26 cellular contexts compared by ENCODE assay signal in the genomic region with DNA sequence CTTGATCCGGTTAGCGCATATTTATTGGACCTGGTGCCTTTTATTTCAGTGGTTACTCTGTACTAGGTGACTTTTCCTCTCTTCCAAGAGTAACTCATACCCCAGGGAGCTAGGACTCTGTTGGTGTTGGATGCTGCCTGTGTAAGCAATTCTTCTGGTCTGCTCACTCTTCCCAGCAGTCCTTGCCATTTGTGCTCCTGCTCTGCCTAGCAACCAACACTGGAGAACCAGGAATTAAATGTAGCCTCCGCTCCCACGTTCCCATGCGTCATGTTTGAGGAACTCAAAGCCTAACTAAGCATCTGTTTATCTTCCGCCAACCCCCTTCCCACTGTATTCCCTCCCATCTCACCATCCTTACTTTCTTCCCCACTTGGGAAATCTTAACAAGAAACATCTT.
"Had no signal": no experiment of that assay in that cellular context is flagged by ENCODE, and none has a peak within 500 bp of the region (broad histone marks: within the 10 kb centered on the region; RNA-seq: fewer than 3 reads in every experiment).

No MANE protein-coding gene starts in this region.

- H3K4me3 Mint-ChIP-seq: activated CD4-positive, alpha-beta T cell treated with anti-CD3 and anti-CD28 coated beads for 36 hours; activated CD8-positive, alpha-beta memory T cell treated with anti-CD3 and anti-CD28 coated beads, Interleukin-2, amount 10 ng/mL, durations not matched to agents 7 days and 5 days; activated CD8-positive, alpha-beta T cell treated with anti-CD3 and anti-CD28 coated beads, Interleukin-2, amount 10 ng/mL, durations not matched to agents 7 days and 5 days; activated naive CD4-positive, alpha-beta T cell treated with anti-CD3 and anti-CD28 coated beads, Interleukin-2, amount 50 U/mL, for 24 hours; dendritic cell treated with granulocyte-macrophage colony-stimulating factor and Interleukin-4, amounts not matched to agents 40 ng/mL and 50 ng/mL, for 4 days; nephron had no signal

- H3K4me3 ChIP-seq: esophagus muscularis mucosa, gastrocnemius medialis, ovary, skin epidermis, testis had no signal

- DNase-seq: activated CD4-positive, alpha-beta T cell treated with anti-CD3 and anti-CD28 coated beads for 36 hours; activated CD4-positive, CD25-positive, alpha-beta regulatory T cell; activated CD8-positive, alpha-beta memory T cell treated with anti-CD3 and anti-CD28 coated beads, Interleukin-2, amount 10 ng/mL, durations not matched to agents 7 days and 5 days; activated CD8-positive, alpha-beta T cell treated with anti-CD3 and anti-CD28 coated beads, Interleukin-2, amount 10 ng/mL, durations not matched to agents 7 days and 5 days; activated T-cell treated with anti-CD3 and anti-CD28 coated beads, Interleukin-2, amount 50 U/mL, for 48 hours; brain microvascular endothelial cell; central memory CD4-positive, alpha-beta T cell; gastrocnemius medialis; glutamatergic neuron; left colon; mammary epithelial cell; ovary; stimulated activated CD4-positive, alpha-beta T cell treated with anti-CD3 and anti-CD28 coated beads, Interleukin-12 subunit alpha, Interleukin-12 subunit beta, amount 100 ng/mL, for 4 hours; stimulated activated CD4-positive, alpha-beta T cell treated with anti-CD3 and anti-CD28 coated beads, Interleukin-4, amount 100 ng/mL, for 1 hour; stimulated activated naive CD8-positive, alpha-beta T cell treated with anti-CD3 and anti-CD28 coated beads, Interleukin-15, Interleukin-2, amounts not matched to agents 100 U/mL and 50 U/mL, for 24 hours; testis; trophoblast cell had no signal

- H3K36me3 ChIP-seq: brain microvascular endothelial cell, ovary had no signal

- H3K27me3 ChIP-seq: brain microvascular endothelial cell, esophagus muscularis mucosa, gastrocnemius medialis, ovary, testis had no signal

- H3K4me1 Mint-ChIP-seq: activated CD4-positive, alpha-beta T cell treated with anti-CD3 and anti-CD28 coated beads for 36 hours; activated CD8-positive, alpha-beta memory T cell treated with anti-CD3 and anti-CD28 coated beads, Interleukin-2, amount 10 ng/mL, durations not matched to agents 7 days and 5 days; activated naive CD4-positive, alpha-beta T cell treated with anti-CD3 and anti-CD28 coated beads, Interleukin-2, amount 50 U/mL, for 24 hours; nephron had no signal

- H3K9me3 ChIP-seq: esophagus muscularis mucosa, gastrocnemius medialis, ovary, testis had no signal

- H3K27me3 Mint-ChIP-seq: activated CD4-positive, alpha-beta T cell treated with anti-CD3 and anti-CD28 coated beads for 36 hours; activated naive CD4-positive, alpha-beta T cell treated with anti-CD3 and anti-CD28 coated beads, Interleukin-2, amount 50 U/mL, for 24 hours; dendritic cell treated with granulocyte-macrophage colony-stimulating factor and Interleukin-4, amounts not matched to agents 40 ng/mL and 50 ng/mL, for 4 days; progenitor cell of endocrine pancreas had no signal

- H3K27ac ChIP-seq: brain microvascular endothelial cell, esophagus muscularis mucosa, gastrocnemius medialis, ovary, skin epidermis, testis had no signal

- H3K9me3 Mint-ChIP-seq: activated naive CD4-positive, alpha-beta T cell treated with anti-CD3 and anti-CD28 coated beads, Interleukin-2, amount 50 U/mL, for 24 hours; activated T-helper 2 cell treated with anti-CD3 and anti-CD28 coated beads, Interferon-gamma antibody, Interleukin-2, Interleukin-4, amounts not matched to agents 10 μg/mL and 5 μg/mL and 100 μg/mL, durations not matched to agents 14 hours and 24 hours and 36 hours; dendritic cell treated with granulocyte-macrophage colony-stimulating factor and Interleukin-4, amounts not matched to agents 40 ng/mL and 50 ng/mL, for 4 days; nephron had no signal

- FAIRE-seq: keratinocyte, urothelium cell line had no signal

- H3K4me1 ChIP-seq: esophagus muscularis mucosa, testis had no signal

- H3K36me3 Mint-ChIP-seq: activated CD8-positive, alpha-beta memory T cell treated with anti-CD3 and anti-CD28 coated beads, Interleukin-2, amount 10 ng/mL, durations not matched to agents 7 days and 5 days; activated naive CD4-positive, alpha-beta T cell treated with anti-CD3 and anti-CD28 coated beads, Interleukin-2, amount 50 U/mL, for 24 hours had no signal

- H3K27ac Mint-ChIP-seq: activated CD4-positive, alpha-beta T cell treated with anti-CD3 and anti-CD28 coated beads for 36 hours; activated CD8-positive, alpha-beta memory T cell treated with anti-CD3 and anti-CD28 coated beads, Interleukin-2, amount 10 ng/mL, durations not matched to agents 7 days and 5 days; activated CD8-positive, alpha-beta T cell treated with anti-CD3 and anti-CD28 coated beads, Interleukin-2, amount 10 ng/mL, durations not matched to agents 7 days and 5 days; activated naive CD4-positive, alpha-beta T cell treated with anti-CD3 and anti-CD28 coated beads, Interleukin-2, amount 50 U/mL, for 24 hours; activated T-helper 2 cell treated with anti-CD3 and anti-CD28 coated beads, Interferon-gamma antibody, Interleukin-2, Interleukin-4, amounts not matched to agents 10 μg/mL and 5 μg/mL and 100 μg/mL, durations not matched to agents 14 hours and 24 hours and 36 hours; dendritic cell treated with granulocyte-macrophage colony-stimulating factor and Interleukin-4, amounts not matched to agents 40 ng/mL and 50 ng/mL, for 4 days; nephron; progenitor cell of endocrine pancreas had no signal
